Comparison of ENCODE assay signal across 26 cellular contexts in genomic region chr1:201134405-201134804, GRCh38. TPM values are rescaled to one million over a fixed set of nuclear protein-coding genes. Genes with fewer than 3 reads are reported as not detected.
"Had no signal": no experiment of that assay in that cellular context is flagged by ENCODE, and none has a peak within 500 bp of the region (broad histone marks: within the 10 kb centered on the region; RNA-seq: fewer than 3 reads in every experiment).

No MANE protein-coding gene starts in this region.

- H3K9me3 ChIP-seq: esophagus squamous epithelium, suprapubic skin, tibial artery, upper lobe of left lung, vagina had no signal

- H3K4me3 ChIP-seq: esophagus squamous epithelium, suprapubic skin, tibial artery, upper lobe of left lung, vagina had no signal

- DNase-seq: effector memory CD8-positive, alpha-beta T cell; esophagus squamous epithelium; foreskin fibroblast; head of caudate nucleus; hippocampal formation; kidney glomerular epithelial cell; mammary epithelial cell; naive thymus-derived CD4-positive, alpha-beta T cell; stimulated activated CD4-positive, alpha-beta T cell treated with anti-CD3 and anti-CD28 coated beads, Interleukin-4, amount 100 ng/mL, for 1 hour; stimulated activated CD8-positive, alpha-beta memory T cell treated with anti-CD3 and anti-CD28 coated beads, Interleukin-4, amount 100 ng/mL, for 48 hours; stimulated activated naive CD8-positive, alpha-beta T cell treated with anti-CD3 and anti-CD28 coated beads, Interleukin-15, Interleukin-2, amounts not matched to agents 100 U/mL and 50 U/mL, for 24 hours; tibial artery; upper lobe of left lung had no signal

- H3K4me1 Mint-ChIP-seq: naive thymus-derived CD4-positive, alpha-beta T cell; stimulated activated effector memory CD8-positive, alpha-beta T cell treated with anti-CD3 and anti-CD28 coated beads, Interleukin-12 subunit alpha, Interleukin-12 subunit beta, amount 100 ng/mL, for 72 hours had no signal

- H3K36me3 Mint-ChIP-seq: stimulated activated effector memory CD8-positive, alpha-beta T cell treated with anti-CD3 and anti-CD28 coated beads, Interleukin-12 subunit alpha, Interleukin-12 subunit beta, amount 100 ng/mL, for 72 hours had no signal

- H3K4me1 ChIP-seq: upper lobe of left lung had no signal

- ATAC-seq: effector memory CD8-positive, alpha-beta T cell; naive thymus-derived CD4-positive, alpha-beta T cell; right cardiac atrium; stimulated activated effector memory CD8-positive, alpha-beta T cell treated with anti-CD3 and anti-CD28 coated beads, Interleukin-12 subunit alpha, Interleukin-12 subunit beta, amount 100 ng/mL, for 72 hours; stimulated activated naive CD8-positive, alpha-beta T cell treated with anti-CD3 and anti-CD28 coated beads, Interleukin-15, Interleukin-2, amounts not matched to agents 100 U/mL and 50 U/mL, for 24 hours had no signal

- H3K9me3 Mint-ChIP-seq: dendritic cell treated with granulocyte-macrophage colony-stimulating factor and Interleukin-4, amounts not matched to agents 40 ng/mL and 50 ng/mL, for 4 days; effector memory CD8-positive, alpha-beta T cell; stimulated activated effector memory CD8-positive, alpha-beta T cell treated with anti-CD3 and anti-CD28 coated beads, Interleukin-12 subunit alpha, Interleukin-12 subunit beta, amount 100 ng/mL, for 72 hours had no signal

- H3K27me3 Mint-ChIP-seq: dendritic cell treated with granulocyte-macrophage colony-stimulating factor and Interleukin-4, amounts not matched to agents 40 ng/mL and 50 ng/mL, for 4 days; effector memory CD8-positive, alpha-beta T cell; naive thymus-derived CD4-positive, alpha-beta T cell had no signal

- H3K27me3 ChIP-seq: esophagus squamous epithelium, suprapubic skin, tibial artery, upper lobe of left lung, vagina had no signal

- FAIRE-seq: colon had no signal

- H3K4me3 Mint-ChIP-seq: dendritic cell treated with granulocyte-macrophage colony-stimulating factor and Interleukin-4, amounts not matched to agents 40 ng/mL and 50 ng/mL, for 4 days; effector memory CD8-positive, alpha-beta T cell; naive thymus-derived CD4-positive, alpha-beta T cell; stimulated activated effector memory CD8-positive, alpha-beta T cell treated with anti-CD3 and anti-CD28 coated beads, Interleukin-12 subunit alpha, Interleukin-12 subunit beta, amount 100 ng/mL, for 72 hours had no signal

- H3K27ac ChIP-seq: esophagus squamous epithelium, suprapubic skin, tibial artery, upper lobe of left lung, vagina had no signal

- H3K27ac Mint-ChIP-seq: dendritic cell treated with granulocyte-macrophage colony-stimulating factor and Interleukin-4, amounts not matched to agents 40 ng/mL and 50 ng/mL, for 4 days; effector memory CD8-positive, alpha-beta T cell; naive thymus-derived CD4-positive, alpha-beta T cell had no signal

RNA-seq across cellular contexts. Expression of gene ASCL5, which starts 7.4 kb away (rescaled TPM):
- total RNA-seq: epithelial cell of proximal tubule, esophagus squamous epithelium, lower leg skin, mammary epithelial cell, mesenteric fat pad, mononuclear cell, osteocyte, posterior vena cava, right cardiac atrium, suprapubic skin, upper lobe of left lung, vagina had no signal
- polyA plus RNA-seq: mammary epithelial cell, neural cell, right cardiac atrium had no signal

RNA-seq across cellular contexts. Expression of gene CACNA1S, which starts 22.2 kb away (rescaled TPM):
- total RNA-seq: epithelial cell of proximal tubule; esophagus squamous epithelium; mammary epithelial cell; mesenteric fat pad; mononuclear cell; naive thymus-derived CD4-positive, alpha-beta T cell; osteocyte; suprapubic skin; vagina had no signal
- polyA plus RNA-seq: mammary epithelial cell; naive thymus-derived CD4-positive, alpha-beta T cell; right cardiac atrium had no signal

RNA-seq across cellular contexts. Expression of gene IGFN1, which starts 56.2 kb away (rescaled TPM):
- total RNA-seq: esophagus squamous epithelium; mesenteric fat pad; naive thymus-derived CD4-positive, alpha-beta T cell; vagina had no signal
- polyA plus RNA-seq: naive thymus-derived CD4-positive, alpha-beta T cell; neural cell had no signal
